In genomic region chr11:128678017-128678416, GRCh38 we compare ENCODE assay signal across 1 cellular context.
TF ChIP-seq lines count a peak whose summit lies in the region.

No MANE protein-coding gene starts in this region.

TF ChIP-seq in SK-N-SH treated with all-trans-retinoic acid at 6 μM for 48 hours, 23 proteins besides CTCF, POLR2A, EP300 and RAD21 (continued from another document):
- TF ChIP-seq, protein P1, sequence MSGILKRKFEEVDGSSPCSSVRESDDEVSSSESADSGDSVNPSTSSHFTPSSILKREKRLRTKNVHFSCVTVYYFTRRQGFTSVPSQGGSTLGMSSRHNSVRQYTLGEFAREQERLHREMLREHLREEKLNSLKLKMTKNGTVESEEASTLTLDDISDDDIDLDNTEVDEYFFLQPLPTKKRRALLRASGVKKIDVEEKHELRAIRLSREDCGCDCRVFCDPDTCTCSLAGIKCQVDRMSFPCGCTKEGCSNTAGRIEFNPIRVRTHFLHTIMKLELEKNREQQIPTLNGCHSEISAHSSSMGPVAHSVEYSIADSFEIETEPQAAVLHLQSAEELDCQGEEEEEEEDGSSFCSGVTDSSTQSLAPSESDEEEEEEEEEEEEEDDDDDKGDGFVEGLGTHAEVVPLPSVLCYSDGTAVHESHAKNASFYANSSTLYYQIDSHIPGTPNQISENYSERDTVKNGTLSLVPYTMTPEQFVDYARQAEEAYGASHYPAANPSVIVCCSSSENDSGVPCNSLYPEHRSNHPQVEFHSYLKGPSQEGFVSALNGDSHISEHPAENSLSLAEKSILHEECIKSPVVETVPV (CRISPR knock-in tag; IDR thresholded peaks at IDR 0.05) = no peak
- no peak for TF ChIP-seq SNAI2 (CRISPR knock-in tag; IDR thresholded peaks at IDR 0.05)
- no peak for TF ChIP-seq GLIS3 (CRISPR knock-in tag; IDR thresholded peaks at IDR 0.05)
- no peak for TF ChIP-seq ESRRG (CRISPR knock-in tag; IDR thresholded peaks at IDR 0.05)
